In the genomic region with DNA sequence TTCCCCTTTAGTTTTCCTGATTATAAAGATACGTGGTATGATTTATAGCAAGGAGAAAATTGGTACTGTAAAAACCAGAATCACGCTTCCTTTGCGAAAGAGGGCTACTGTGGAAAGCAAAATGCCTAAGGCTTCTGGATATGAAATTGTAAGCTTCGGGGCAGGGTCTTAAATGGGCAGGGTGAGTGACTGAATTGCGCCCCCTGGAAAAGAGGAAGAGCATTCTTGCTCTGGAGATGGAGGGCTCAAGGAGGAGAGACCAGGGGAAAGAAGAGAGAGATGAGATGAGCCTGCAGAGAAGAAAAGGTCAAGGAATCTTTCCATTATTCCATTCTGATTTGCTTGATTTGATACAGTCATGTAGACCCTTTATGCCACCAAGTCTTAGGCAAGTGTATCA, we compare ENCODE assay signal across 1 cellular context.
TF ChIP-seq lines count a peak whose summit lies in the region.

No MANE protein-coding gene starts in this region.

TF ChIP-seq in GM23338, 12 proteins besides CTCF, POLR2A, EP300 and RAD21 (continued from another document):
- TF ChIP-seq, protein P1, sequence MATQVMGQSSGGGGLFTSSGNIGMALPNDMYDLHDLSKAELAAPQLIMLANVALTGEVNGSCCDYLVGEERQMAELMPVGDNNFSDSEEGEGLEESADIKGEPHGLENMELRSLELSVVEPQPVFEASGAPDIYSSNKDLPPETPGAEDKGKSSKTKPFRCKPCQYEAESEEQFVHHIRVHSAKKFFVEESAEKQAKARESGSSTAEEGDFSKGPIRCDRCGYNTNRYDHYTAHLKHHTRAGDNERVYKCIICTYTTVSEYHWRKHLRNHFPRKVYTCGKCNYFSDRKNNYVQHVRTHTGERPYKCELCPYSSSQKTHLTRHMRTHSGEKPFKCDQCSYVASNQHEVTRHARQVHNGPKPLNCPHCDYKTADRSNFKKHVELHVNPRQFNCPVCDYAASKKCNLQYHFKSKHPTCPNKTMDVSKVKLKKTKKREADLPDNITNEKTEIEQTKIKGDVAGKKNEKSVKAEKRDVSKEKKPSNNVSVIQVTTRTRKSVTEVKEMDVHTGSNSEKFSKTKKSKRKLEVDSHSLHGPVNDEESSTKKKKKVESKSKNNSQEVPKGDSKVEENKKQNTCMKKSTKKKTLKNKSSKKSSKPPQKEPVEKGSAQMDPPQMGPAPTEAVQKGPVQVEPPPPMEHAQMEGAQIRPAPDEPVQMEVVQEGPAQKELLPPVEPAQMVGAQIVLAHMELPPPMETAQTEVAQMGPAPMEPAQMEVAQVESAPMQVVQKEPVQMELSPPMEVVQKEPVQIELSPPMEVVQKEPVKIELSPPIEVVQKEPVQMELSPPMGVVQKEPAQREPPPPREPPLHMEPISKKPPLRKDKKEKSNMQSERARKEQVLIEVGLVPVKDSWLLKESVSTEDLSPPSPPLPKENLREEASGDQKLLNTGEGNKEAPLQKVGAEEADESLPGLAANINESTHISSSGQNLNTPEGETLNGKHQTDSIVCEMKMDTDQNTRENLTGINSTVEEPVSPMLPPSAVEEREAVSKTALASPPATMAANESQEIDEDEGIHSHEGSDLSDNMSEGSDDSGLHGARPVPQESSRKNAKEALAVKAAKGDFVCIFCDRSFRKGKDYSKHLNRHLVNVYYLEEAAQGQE (IDR thresholded peaks at IDR 0.05; ENCODE audit: unreplicated experiment), result no peak
